2 cellular contexts compared by ENCODE assay signal in genomic region chr20:64146936-64147451, GRCh38.
TF ChIP-seq lines count a peak whose summit lies in the region.

No MANE protein-coding gene starts in this region.

TF ChIP-seq in HepG2, 621 proteins besides CTCF, POLR2A, EP300 and RAD21:
- TF ChIP-seq ZNF512B (CRISPR knock-in tag; IDR thresholded peaks at IDR 0.05; ENCODE audit: borderline replicate concordance), result no peak
- TF ChIP-seq SRF (IDR thresholded peaks at IDR 0.05; ENCODE audit: low read depth, low read length), result no peak
- no peak for TF ChIP-seq SATB2 (CRISPR knock-in tag; IDR thresholded peaks at IDR 0.05)
- no peak for TF ChIP-seq RARG (CRISPR knock-in tag; IDR thresholded peaks at IDR 0.05; ENCODE audit: low read depth)
- no peak for TF ChIP-seq NBN (conservative IDR thresholded peaks at IDR 0.05)
- no peak for TF ChIP-seq ZSCAN29 (CRISPR knock-in tag; conservative IDR thresholded peaks at IDR 0.05)
- TF ChIP-seq, protein P1, sequence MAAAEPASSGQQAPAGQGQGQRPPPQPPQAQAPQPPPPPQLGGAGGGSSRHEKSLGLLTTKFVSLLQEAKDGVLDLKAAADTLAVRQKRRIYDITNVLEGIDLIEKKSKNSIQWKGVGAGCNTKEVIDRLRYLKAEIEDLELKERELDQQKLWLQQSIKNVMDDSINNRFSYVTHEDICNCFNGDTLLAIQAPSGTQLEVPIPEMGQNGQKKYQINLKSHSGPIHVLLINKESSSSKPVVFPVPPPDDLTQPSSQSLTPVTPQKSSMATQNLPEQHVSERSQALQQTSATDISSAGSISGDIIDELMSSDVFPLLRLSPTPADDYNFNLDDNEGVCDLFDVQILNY (CRISPR knock-in tag; conservative IDR thresholded peaks at IDR 0.05), result no peak

TF ChIP-seq in H1, 55 proteins besides CTCF, POLR2A, EP300 and RAD21:
- TF ChIP-seq RBBP5 (IDR thresholded peaks at IDR 0.05; ENCODE audit: borderline replicate concordance, low read depth, low read length), result no peak
- TF ChIP-seq, protein P2, sequence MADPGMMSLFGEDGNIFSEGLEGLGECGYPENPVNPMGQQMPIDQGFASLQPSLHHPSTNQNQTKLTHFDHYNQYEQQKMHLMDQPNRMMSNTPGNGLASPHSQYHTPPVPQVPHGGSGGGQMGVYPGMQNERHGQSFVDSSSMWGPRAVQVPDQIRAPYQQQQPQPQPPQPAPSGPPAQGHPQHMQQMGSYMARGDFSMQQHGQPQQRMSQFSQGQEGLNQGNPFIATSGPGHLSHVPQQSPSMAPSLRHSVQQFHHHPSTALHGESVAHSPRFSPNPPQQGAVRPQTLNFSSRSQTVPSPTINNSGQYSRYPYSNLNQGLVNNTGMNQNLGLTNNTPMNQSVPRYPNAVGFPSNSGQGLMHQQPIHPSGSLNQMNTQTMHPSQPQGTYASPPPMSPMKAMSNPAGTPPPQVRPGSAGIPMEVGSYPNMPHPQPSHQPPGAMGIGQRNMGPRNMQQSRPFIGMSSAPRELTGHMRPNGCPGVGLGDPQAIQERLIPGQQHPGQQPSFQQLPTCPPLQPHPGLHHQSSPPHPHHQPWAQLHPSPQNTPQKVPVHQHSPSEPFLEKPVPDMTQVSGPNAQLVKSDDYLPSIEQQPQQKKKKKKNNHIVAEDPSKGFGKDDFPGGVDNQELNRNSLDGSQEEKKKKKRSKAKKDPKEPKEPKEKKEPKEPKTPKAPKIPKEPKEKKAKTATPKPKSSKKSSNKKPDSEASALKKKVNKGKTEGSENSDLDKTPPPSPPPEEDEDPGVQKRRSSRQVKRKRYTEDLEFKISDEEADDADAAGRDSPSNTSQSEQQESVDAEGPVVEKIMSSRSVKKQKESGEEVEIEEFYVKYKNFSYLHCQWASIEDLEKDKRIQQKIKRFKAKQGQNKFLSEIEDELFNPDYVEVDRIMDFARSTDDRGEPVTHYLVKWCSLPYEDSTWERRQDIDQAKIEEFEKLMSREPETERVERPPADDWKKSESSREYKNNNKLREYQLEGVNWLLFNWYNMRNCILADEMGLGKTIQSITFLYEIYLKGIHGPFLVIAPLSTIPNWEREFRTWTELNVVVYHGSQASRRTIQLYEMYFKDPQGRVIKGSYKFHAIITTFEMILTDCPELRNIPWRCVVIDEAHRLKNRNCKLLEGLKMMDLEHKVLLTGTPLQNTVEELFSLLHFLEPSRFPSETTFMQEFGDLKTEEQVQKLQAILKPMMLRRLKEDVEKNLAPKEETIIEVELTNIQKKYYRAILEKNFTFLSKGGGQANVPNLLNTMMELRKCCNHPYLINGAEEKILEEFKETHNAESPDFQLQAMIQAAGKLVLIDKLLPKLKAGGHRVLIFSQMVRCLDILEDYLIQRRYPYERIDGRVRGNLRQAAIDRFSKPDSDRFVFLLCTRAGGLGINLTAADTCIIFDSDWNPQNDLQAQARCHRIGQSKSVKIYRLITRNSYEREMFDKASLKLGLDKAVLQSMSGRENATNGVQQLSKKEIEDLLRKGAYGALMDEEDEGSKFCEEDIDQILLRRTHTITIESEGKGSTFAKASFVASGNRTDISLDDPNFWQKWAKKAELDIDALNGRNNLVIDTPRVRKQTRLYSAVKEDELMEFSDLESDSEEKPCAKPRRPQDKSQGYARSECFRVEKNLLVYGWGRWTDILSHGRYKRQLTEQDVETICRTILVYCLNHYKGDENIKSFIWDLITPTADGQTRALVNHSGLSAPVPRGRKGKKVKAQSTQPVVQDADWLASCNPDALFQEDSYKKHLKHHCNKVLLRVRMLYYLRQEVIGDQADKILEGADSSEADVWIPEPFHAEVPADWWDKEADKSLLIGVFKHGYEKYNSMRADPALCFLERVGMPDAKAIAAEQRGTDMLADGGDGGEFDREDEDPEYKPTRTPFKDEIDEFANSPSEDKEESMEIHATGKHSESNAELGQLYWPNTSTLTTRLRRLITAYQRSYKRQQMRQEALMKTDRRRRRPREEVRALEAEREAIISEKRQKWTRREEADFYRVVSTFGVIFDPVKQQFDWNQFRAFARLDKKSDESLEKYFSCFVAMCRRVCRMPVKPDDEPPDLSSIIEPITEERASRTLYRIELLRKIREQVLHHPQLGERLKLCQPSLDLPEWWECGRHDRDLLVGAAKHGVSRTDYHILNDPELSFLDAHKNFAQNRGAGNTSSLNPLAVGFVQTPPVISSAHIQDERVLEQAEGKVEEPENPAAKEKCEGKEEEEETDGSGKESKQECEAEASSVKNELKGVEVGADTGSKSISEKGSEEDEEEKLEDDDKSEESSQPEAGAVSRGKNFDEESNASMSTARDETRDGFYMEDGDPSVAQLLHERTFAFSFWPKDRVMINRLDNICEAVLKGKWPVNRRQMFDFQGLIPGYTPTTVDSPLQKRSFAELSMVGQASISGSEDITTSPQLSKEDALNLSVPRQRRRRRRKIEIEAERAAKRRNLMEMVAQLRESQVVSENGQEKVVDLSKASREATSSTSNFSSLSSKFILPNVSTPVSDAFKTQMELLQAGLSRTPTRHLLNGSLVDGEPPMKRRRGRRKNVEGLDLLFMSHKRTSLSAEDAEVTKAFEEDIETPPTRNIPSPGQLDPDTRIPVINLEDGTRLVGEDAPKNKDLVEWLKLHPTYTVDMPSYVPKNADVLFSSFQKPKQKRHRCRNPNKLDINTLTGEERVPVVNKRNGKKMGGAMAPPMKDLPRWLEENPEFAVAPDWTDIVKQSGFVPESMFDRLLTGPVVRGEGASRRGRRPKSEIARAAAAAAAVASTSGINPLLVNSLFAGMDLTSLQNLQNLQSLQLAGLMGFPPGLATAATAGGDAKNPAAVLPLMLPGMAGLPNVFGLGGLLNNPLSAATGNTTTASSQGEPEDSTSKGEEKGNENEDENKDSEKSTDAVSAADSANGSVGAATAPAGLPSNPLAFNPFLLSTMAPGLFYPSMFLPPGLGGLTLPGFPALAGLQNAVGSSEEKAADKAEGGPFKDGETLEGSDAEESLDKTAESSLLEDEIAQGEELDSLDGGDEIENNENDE (IDR thresholded peaks at IDR 0.05; ENCODE audit: insufficient replicate concordance, low read length), result no peak
- no peak for TF ChIP-seq RNF2 (IDR thresholded peaks at IDR 0.05; ENCODE audit: borderline replicate concordance, low read depth, low read length, missing control alignments, poor library complexity, severe bottlenecking)
- TF ChIP-seq HDAC6 (IDR thresholded peaks at IDR 0.05; ENCODE audit: low read depth, low read length), result no peak
- TF ChIP-seq, protein P3, sequence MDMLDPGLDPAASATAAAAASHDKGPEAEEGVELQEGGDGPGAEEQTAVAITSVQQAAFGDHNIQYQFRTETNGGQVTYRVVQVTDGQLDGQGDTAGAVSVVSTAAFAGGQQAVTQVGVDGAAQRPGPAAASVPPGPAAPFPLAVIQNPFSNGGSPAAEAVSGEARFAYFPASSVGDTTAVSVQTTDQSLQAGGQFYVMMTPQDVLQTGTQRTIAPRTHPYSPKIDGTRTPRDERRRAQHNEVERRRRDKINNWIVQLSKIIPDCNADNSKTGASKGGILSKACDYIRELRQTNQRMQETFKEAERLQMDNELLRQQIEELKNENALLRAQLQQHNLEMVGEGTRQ (IDR thresholded peaks at IDR 0.05; ENCODE audit: low read length), result no peak
- TF ChIP-seq TEAD4 (IDR thresholded peaks at IDR 0.05; ENCODE audit: low read depth, low read length), result no peak
- TF ChIP-seq SAP30 (IDR thresholded peaks at IDR 0.05; ENCODE audit: insufficient read depth, insufficient replicate concordance, low read length), result no peak
- no peak for TF ChIP-seq CBX8 (IDR thresholded peaks at IDR 0.05; ENCODE audit: borderline replicate concordance, low read depth, low read length)
